In the genomic region with DNA sequence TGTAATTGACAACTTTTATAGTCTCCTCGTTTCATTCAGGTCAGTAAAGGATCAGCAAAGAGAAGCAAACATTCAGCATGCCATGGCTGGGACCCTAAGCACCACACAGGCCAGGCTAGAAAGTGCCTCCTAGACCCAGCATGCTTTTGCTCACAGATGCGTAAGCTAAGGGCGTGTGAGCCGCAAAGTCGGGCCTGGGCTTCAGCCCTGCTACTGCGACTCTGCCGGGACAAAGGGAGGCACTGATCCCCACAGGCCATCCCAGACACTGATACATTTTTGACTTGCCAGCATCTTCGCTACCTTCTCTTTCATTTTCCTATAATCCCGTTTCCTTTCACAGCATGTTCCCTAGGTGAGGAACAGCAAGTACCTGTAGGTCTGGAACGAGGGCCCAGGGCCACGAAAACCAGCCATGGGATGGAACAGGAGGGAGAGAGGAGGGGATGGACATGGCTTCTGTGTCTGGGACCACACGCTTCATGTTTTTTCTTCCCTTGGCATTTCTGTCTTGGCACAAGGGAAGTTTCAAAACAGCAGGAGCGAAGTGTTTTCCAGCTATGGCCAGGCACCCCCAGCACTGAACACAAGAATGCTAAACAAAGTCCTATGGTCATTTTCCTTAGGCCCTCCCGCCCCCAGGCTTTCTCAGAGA, we compare ENCODE assay signal across 17 cellular contexts. TPM values are rescaled to one million over a fixed set of nuclear protein-coding genes. Genes with fewer than 3 reads are reported as not detected.
A peak's percentile ranks its signal among the peaks of the same experiment; 100 is the strongest.
DNase-seq lines count a peak whose midpoint lies in the region; ATAC-seq and TF ChIP-seq lines count a peak whose summit lies in the region.
"Had no signal": no experiment of that assay in that cellular context is flagged by ENCODE, and none has a peak within 500 bp of the region (broad histone marks: within the 10 kb centered on the region; RNA-seq: fewer than 3 reads in every experiment).

No MANE protein-coding gene starts in this region.

- H3K9me3 ChIP-seq in BLaER1 (no peaks in the 10 kb centered on the region), right lobe of liver (no peaks in the 10 kb centered on the region), esophagus squamous epithelium (no peaks in the 10 kb centered on the region)
- no peaks in the 10 kb centered on the region for H3K9me3 ChIP-seq in CD8-positive, alpha-beta T cell (ENCODE audit: low read length)
- H3K9me3 ChIP-seq: heart right ventricle, right atrium auricular region had no signal

- H3K27ac ChIP-seq in BLaER1 (peak overlapping the region; percentile 75; the same call in 1 of the 2 replicates), coronary artery (no peak overlapping the region), right lobe of liver (no peak overlapping the region), esophagus squamous epithelium (no peak overlapping the region)
- H3K27ac ChIP-seq in CD8-positive, alpha-beta T cell (ENCODE audit: low read depth, low read length): no peak overlapping the region
- H3K27ac ChIP-seq: heart right ventricle, right atrium auricular region had no signal

- H3K36me3 ChIP-seq in BLaER1 (no peaks in the 10 kb centered on the region), right lobe of liver (no peaks in the 10 kb centered on the region), esophagus squamous epithelium (no peaks in the 10 kb centered on the region)
- no peaks in the 10 kb centered on the region for H3K36me3 ChIP-seq in CD8-positive, alpha-beta T cell (ENCODE audit: insufficient read depth, low read length)
- H3K36me3 ChIP-seq: heart right ventricle, right atrium auricular region had no signal

- ATAC-seq in GM19372 (IDR thresholded peaks at IDR 0.05; ENCODE audit: low read depth, unreplicated experiment) (peak; percentile 28), right lobe of liver (no peak), GM21737 (IDR thresholded peaks at IDR 0.05; ENCODE audit: unreplicated experiment) (no peak)
- no peak for ATAC-seq in activated CD8-positive, alpha-beta T cell treated with anti-CD3 and anti-CD28 coated beads, Interleukin-2, amount 10 ng/mL, durations not matched to agents 7 days and 5 days
- ATAC-seq in CD8-positive, alpha-beta T cell: no peak
- ATAC-seq: heart right ventricle had no signal

- CTCF ChIA-PET in activated CD8-positive, alpha-beta T cell treated with anti-CD3 and anti-CD28 coated beads, Interleukin-2, amount 10 ng/mL, durations not matched to agents 7 days and 5 days (lab: Charles Lee): interaction anchor here (1.0 to 3.1 kb wide), 9 partner anchors 8 to 239 kb away, joined by 3 to 25 read pairs (median 6); a partner anchor contains a TSS
- CTCF ChIA-PET in CD8-positive, alpha-beta T cell (lab: Charles Lee): interaction anchor here (1.3 kb wide), 1 partner anchor 44 kb away, joined by 3 read pairs; no protein-coding TSS in a partner anchor

- 69% methylated on average over 6 of the region's 14 CpGs for WGBS in right lobe of liver (ENCODE audit: insufficient coverage, low coverage, low lambda C conversion rate, missing lambda C conversion rate)
- WGBS in esophagus squamous epithelium, 2 donors: 83 to 86% methylated on average over 13 of the region's 14 CpGs

- POLR2A ChIA-PET in activated CD8-positive, alpha-beta T cell treated with anti-CD3 and anti-CD28 coated beads, Interleukin-2, amount 10 ng/mL, durations not matched to agents 7 days and 5 days (lab: Charles Lee): interaction anchor here (1.2 to 3.6 kb wide), 9 partner anchors 11 to 78 kb away, joined by 3 to 53 read pairs (median 7); a partner anchor contains a TSS
- POLR2A ChIA-PET in CD8-positive, alpha-beta T cell (lab: Charles Lee): interaction anchor here (1.2 kb wide), 1 partner anchor 10 kb away, joined by 3 read pairs; no protein-coding TSS in a partner anchor

- H3K9me3 Mint-ChIP-seq in activated CD8-positive, alpha-beta T cell treated with anti-CD3 and anti-CD28 coated beads, Interleukin-2, amount 10 ng/mL, durations not matched to agents 7 days and 5 days (ENCODE audit: insufficient read depth): no peaks in the 10 kb centered on the region
- H3K9me3 Mint-ChIP-seq in CD8-positive, alpha-beta T cell: no peaks in the 10 kb centered on the region
- H3K9me3 Mint-ChIP-seq: brain, immature natural killer cell, type B pancreatic cell had no signal

- H3K27me3 Mint-ChIP-seq in activated CD8-positive, alpha-beta T cell treated with anti-CD3 and anti-CD28 coated beads, Interleukin-2, amount 10 ng/mL, durations not matched to agents 7 days and 5 days (ENCODE audit: low read depth): no peaks in the 10 kb centered on the region
- no peaks in the 10 kb centered on the region for H3K27me3 Mint-ChIP-seq in CD8-positive, alpha-beta T cell (ENCODE audit: low read depth)

- H4K20me1 ChIP-seq in BLaER1: no peaks in the 10 kb centered on the region

- peak overlapping the region; percentile 50 for H3K4me2 ChIP-seq in BLaER1

- intact Hi-C loops in right lobe of liver (cut with DNase I) (no loop called here), esophagus squamous epithelium (cut with DNase I) (no loop called here)
- intact Hi-C loops in CD8-positive, alpha-beta T cell (cut with DNase I, micrococcal nuclease): no loop called here

- peak overlapping the region; percentile 71 for H3K4me3 Mint-ChIP-seq in activated CD8-positive, alpha-beta T cell treated with anti-CD3 and anti-CD28 coated beads, Interleukin-2, amount 10 ng/mL, durations not matched to agents 7 days and 5 days
- H3K4me3 Mint-ChIP-seq in CD8-positive, alpha-beta T cell: no peak overlapping the region
- H3K4me3 Mint-ChIP-seq: brain, type B pancreatic cell had no signal

- H3K27ac Mint-ChIP-seq in activated CD8-positive, alpha-beta T cell treated with anti-CD3 and anti-CD28 coated beads, Interleukin-2, amount 10 ng/mL, durations not matched to agents 7 days and 5 days: peak overlapping the region; percentile 93
- no peak overlapping the region for H3K27ac Mint-ChIP-seq in CD8-positive, alpha-beta T cell
- H3K27ac Mint-ChIP-seq: brain, type B pancreatic cell had no signal

- H3K27me3 ChIP-seq in BLaER1: no peaks in the 10 kb centered on the region
- no peaks in the 10 kb centered on the region for H3K27me3 ChIP-seq in right lobe of liver
- H3K27me3 ChIP-seq in CD8-positive, alpha-beta T cell (ENCODE audit: insufficient read depth, low read length): no peaks in the 10 kb centered on the region
- H3K27me3 ChIP-seq in esophagus squamous epithelium: peaks cover 0 to 4% (median 0%) of the 10 kb centered on the region in 4 donors
- H3K27me3 ChIP-seq: heart right ventricle, right atrium auricular region had no signal

- H3K36me3 Mint-ChIP-seq in activated CD8-positive, alpha-beta T cell treated with anti-CD3 and anti-CD28 coated beads, Interleukin-2, amount 10 ng/mL, durations not matched to agents 7 days and 5 days (ENCODE audit: low read depth): no peaks in the 10 kb centered on the region
- no peaks in the 10 kb centered on the region for H3K36me3 Mint-ChIP-seq in CD8-positive, alpha-beta T cell
- H3K36me3 Mint-ChIP-seq: brain, immature natural killer cell, type B pancreatic cell had no signal

- H3K9ac ChIP-seq in BLaER1: peak overlapping the region; percentile 68; the same call in 1 of the 2 replicates

- no peak for DNase-seq in activated CD8-positive, alpha-beta T cell treated with anti-CD3 and anti-CD28 coated beads, Interleukin-2, amount 10 ng/mL, durations not matched to agents 7 days and 5 days
- DNase-seq in coronary artery (ENCODE audit: low spot score): peak; percentile 54
- DNase-seq in right lobe of liver: no peak
- no peak for DNase-seq in CD8-positive, alpha-beta T cell
- no peak for DNase-seq in esophagus squamous epithelium (lab: John Stamatoyannopoulos, UW)
- DNase-seq: COR-L47; heart right ventricle; immature natural killer cell; NCI-H2171; SHP77; stimulated activated naive CD4-positive, alpha-beta T cell had no signal

- H3K4me3 ChIP-seq in BLaER1 (no peak overlapping the region), coronary artery (no peak overlapping the region), right lobe of liver (no peak overlapping the region), esophagus squamous epithelium (no peak overlapping the region)
- H3K4me3 ChIP-seq in CD8-positive, alpha-beta T cell (ENCODE audit: low read depth, low read length): no peak overlapping the region
- H3K4me3 ChIP-seq: heart right ventricle, right atrium auricular region had no signal

- peaks cover 63% of the 10 kb centered on the region for H3K4me1 Mint-ChIP-seq in activated CD8-positive, alpha-beta T cell treated with anti-CD3 and anti-CD28 coated beads, Interleukin-2, amount 10 ng/mL, durations not matched to agents 7 days and 5 days (ENCODE audit: low read depth)
- H3K4me1 Mint-ChIP-seq in CD8-positive, alpha-beta T cell (ENCODE audit: low read depth): peaks cover 28% of the 10 kb centered on the region

- TF ChIP-seq CTCF in coronary artery (IDR thresholded peaks at IDR 0.05): no peak
- no peak for TF ChIP-seq CTCF in right lobe of liver (IDR thresholded peaks at IDR 0.05)
- TF ChIP-seq CTCF in CD8-positive, alpha-beta T cell (IDR thresholded peaks at IDR 0.05): no peak
- no peak for TF ChIP-seq CTCF in esophagus squamous epithelium (IDR thresholded peaks at IDR 0.05)

- H3K4me1 ChIP-seq in BLaER1: peaks cover 40% of the 10 kb centered on the region
- no peaks in the 10 kb centered on the region for H3K4me1 ChIP-seq in right lobe of liver
- H3K4me1 ChIP-seq in CD8-positive, alpha-beta T cell (ENCODE audit: insufficient read depth, low read length): peaks cover 18% of the 10 kb centered on the region
- no peaks in the 10 kb centered on the region for H3K4me1 ChIP-seq in esophagus squamous epithelium

- TF ChIP-seq POLR2A in right lobe of liver (IDR thresholded peaks at IDR 0.05): no peak
- TF ChIP-seq POLR2A in esophagus squamous epithelium (IDR thresholded peaks at IDR 0.05): no peak

RNA-seq across cellular contexts. Expression of a gene that starts 42.6 kb away (rescaled TPM):
- total RNA-seq in activated CD8-positive, alpha-beta T cell treated with anti-CD3 and anti-CD28 coated beads, Interleukin-2, amount 10 ng/mL, durations not matched to agents 7 days and 5 days: 10 to 100 TPM; 91.2 to 95.2 TPM
- total RNA-seq in right lobe of liver (1 to 10 TPM in 4 of 6 experiments, under 1 TPM in 2; 0.24 to 5.0 (median 1.6) TPM), esophagus squamous epithelium (1 to 10 TPM in 2 of 4 donors, under 1 TPM in 2; 0.40 to 1.9 (median 1.2) TPM)
- 10 to 100 TPM; 24.7 to 25.6 TPM for total RNA-seq in CD8-positive, alpha-beta T cell

Comparison
In these comparisons a context has a peak if more than half of its experiments do, and no peak if none do; other contexts are left out.
1. RNA of a gene that starts 42.6 kb away (total RNA-seq): 91.2 to 95.2 TPM in activated CD8-positive, alpha-beta T cell treated with anti-CD3 and anti-CD28 coated beads, Interleukin-2, amount 10 ng/mL, durations not matched to agents 7 days and 5 days and 24.7 to 25.6 TPM in CD8-positive, alpha-beta T cell; 0.40 to 1.9 TPM in esophagus squamous epithelium and 0.24 to 5.0 TPM in right lobe of liver; every median in the first group is over 4 times any median in the second.